In genomic region chr7:16345979-16346958, GRCh38 we compare ENCODE assay signal across 11 cellular contexts.
DNase-seq lines count a peak whose midpoint lies in the region; ATAC-seq and TF ChIP-seq lines count a peak whose summit lies in the region.
"Had no signal": no experiment of that assay in that cellular context is flagged by ENCODE, and none has a peak within 500 bp of the region (broad histone marks: within the 10 kb centered on the region; RNA-seq: fewer than 3 reads in every experiment).

No MANE protein-coding gene starts in this region.

- no peak overlapping the region for H2AFZ ChIP-seq in GM23338

- no peaks in the 10 kb centered on the region for H3F3A ChIP-seq in GM23338 (replicated peaks; ENCODE audit: low read depth)

- no peaks in the 10 kb centered on the region for H4K20me1 ChIP-seq in GM23338 (replicated peaks; ENCODE audit: insufficient read depth)

- 0 out of 2 replicates have a peak, but pooled peaks cover 6% of the 10 kb centered on the region for H3K9me2 ChIP-seq in GM23338 (ENCODE audit: insufficient read depth)

- H3K27ac ChIP-seq in CD8-positive, alpha-beta memory T cell (ENCODE audit: low read depth, low read length), result no peak overlapping the region
- H3K27ac ChIP-seq in GM23338 (ENCODE audit: low read depth), result no peak overlapping the region
- H3K27ac ChIP-seq: upper lobe of left lung had no signal

- CTCF ChIA-PET in CD8-positive, alpha-beta memory T cell (lab: Charles Lee), result no interaction called here

- ATAC-seq in GM23338, result no peak
- ATAC-seq: naive thymus-derived CD8-positive, alpha-beta T cell had no signal

- peaks cover 16 to 27% (median 19%) of the 10 kb centered on the region in 3 donors for H3K4me1 Mint-ChIP-seq in CD8-positive, alpha-beta memory T cell
- no peaks in the 10 kb centered on the region for H3K4me1 Mint-ChIP-seq in GM23338

- H3K36me3 ChIP-seq in CD8-positive, alpha-beta memory T cell (ENCODE audit: insufficient read depth, low read length), result no peaks in the 10 kb centered on the region
- no peaks in the 10 kb centered on the region for H3K36me3 ChIP-seq in GM23338 (ENCODE audit: insufficient read depth)
- H3K36me3 ChIP-seq: upper lobe of left lung had no signal

- POLR2A ChIA-PET in CD8-positive, alpha-beta memory T cell (lab: Charles Lee), result interaction anchor here (1.0 kb wide), 1 partner anchor 74 kb away, joined by 5 read pairs; no protein-coding TSS in a partner anchor

- no peaks in the 10 kb centered on the region for H3K79me2 ChIP-seq in GM23338 (replicated peaks; ENCODE audit: insufficient read depth)

- H3K27ac Mint-ChIP-seq in CD8-positive, alpha-beta memory T cell, result peak overlapping the region in 1 of 8 donors; percentile 4
- no peak overlapping the region for H3K27ac Mint-ChIP-seq in GM23338
- H3K27ac Mint-ChIP-seq: activated naive CD8-positive, alpha-beta T cell treated with anti-CD3 and anti-CD28 coated beads, Interleukin-2, amount 10 ng/mL, durations not matched to agents 7 days and 5 days had no signal

- H3K9me3 Mint-ChIP-seq in CD8-positive, alpha-beta memory T cell, result peaks cover 9 to 32% (median 26%) of the 10 kb centered on the region in 5 donors
- peaks cover 6% of the 10 kb centered on the region; the same call in 2 of the 3 replicates for H3K9me3 Mint-ChIP-seq in GM23338

- peak overlapping the region in 4 of 7 donors; percentile 2 to 46 (median 16) for H3K4me3 Mint-ChIP-seq in CD8-positive, alpha-beta memory T cell
- no peak overlapping the region for H3K4me3 Mint-ChIP-seq in GM23338
- H3K4me3 Mint-ChIP-seq: activated naive CD8-positive, alpha-beta T cell treated with anti-CD3 and anti-CD28 coated beads, Interleukin-2, amount 10 ng/mL, durations not matched to agents 7 days and 5 days had no signal

- no peak for TF ChIP-seq CTCF in GM23338 (conservative IDR thresholded peaks at IDR 0.05; ENCODE audit: low read depth in 2 of 2)

- peaks cover 17% of the 10 kb centered on the region for H3K4me1 ChIP-seq in CD8-positive, alpha-beta memory T cell (ENCODE audit: insufficient read depth, low read length)
- H3K4me1 ChIP-seq in GM23338 (ENCODE audit: insufficient read depth), result no peaks in the 10 kb centered on the region

- no peaks in the 10 kb centered on the region for H3K9me3 ChIP-seq in CD8-positive, alpha-beta memory T cell (ENCODE audit: low read length)

- H3K4me2 ChIP-seq in GM23338, result no peak overlapping the region

- peaks cover 2 to 5% (median 5%) of the 10 kb centered on the region in 3 donors for H3K36me3 Mint-ChIP-seq in CD8-positive, alpha-beta memory T cell
- 0 out of 3 replicates have a peak, but pooled peaks cover 3% of the 10 kb centered on the region for H3K36me3 Mint-ChIP-seq in GM23338 (ENCODE audit: low read depth)

- H3K4me3 ChIP-seq in CD8-positive, alpha-beta memory T cell (ENCODE audit: low read length), result no peak overlapping the region
- no peak overlapping the region for H3K4me3 ChIP-seq in GM23338
- H3K4me3 ChIP-seq: upper lobe of left lung had no signal

- DNase-seq in CD8-positive, alpha-beta memory T cell, result peak in 1 of 5 donors; percentile 19
- DNase-seq in GM23338 (ENCODE audit: low spot score) (peak; percentile 3), NCI-H226 (peak; percentile 96), foreskin melanocyte (peak; percentile 30), NCI-H82 treated with DMSO at 0.1 percent for 48 hours (lab: John Stamatoyannopoulos, UW; ENCODE audit: unreplicated experiment) (no peak), ecto neural progenitor cell (ENCODE audit: low spot score) (no peak), GM19240 (ENCODE audit: insufficient read length, low spot score) (no peak)
- DNase-seq in stimulated activated naive CD4-positive, alpha-beta T cell (lab: John Stamatoyannopoulos, UW), result no peak
- DNase-seq: activated naive CD8-positive, alpha-beta T cell treated with anti-CD3 and anti-CD28 coated beads, Interleukin-2, amount 10 ng/mL, durations not matched to agents 7 days and 5 days; upper lobe of left lung had no signal

- no peaks in the 10 kb centered on the region for H3K27me3 Mint-ChIP-seq in CD8-positive, alpha-beta memory T cell
- H3K27me3 Mint-ChIP-seq in GM23338 (ENCODE audit: insufficient read depth, low read depth, poor library complexity), result no peaks in the 10 kb centered on the region
- H3K27me3 Mint-ChIP-seq: activated naive CD8-positive, alpha-beta T cell treated with anti-CD3 and anti-CD28 coated beads, Interleukin-2, amount 10 ng/mL, durations not matched to agents 7 days and 5 days had no signal

- no peaks in the 10 kb centered on the region for H3K27me3 ChIP-seq in CD8-positive, alpha-beta memory T cell (ENCODE audit: insufficient read depth, low read length, poor library complexity, severe bottlenecking)
- no peaks in the 10 kb centered on the region for H3K27me3 ChIP-seq in GM23338 (ENCODE audit: insufficient read depth)
- H3K27me3 ChIP-seq: upper lobe of left lung had no signal

TF ChIP-seq in GM23338, 12 proteins besides CTCF, POLR2A, EP300 and RAD21 (continues in another document):
- TF ChIP-seq, protein P1, sequence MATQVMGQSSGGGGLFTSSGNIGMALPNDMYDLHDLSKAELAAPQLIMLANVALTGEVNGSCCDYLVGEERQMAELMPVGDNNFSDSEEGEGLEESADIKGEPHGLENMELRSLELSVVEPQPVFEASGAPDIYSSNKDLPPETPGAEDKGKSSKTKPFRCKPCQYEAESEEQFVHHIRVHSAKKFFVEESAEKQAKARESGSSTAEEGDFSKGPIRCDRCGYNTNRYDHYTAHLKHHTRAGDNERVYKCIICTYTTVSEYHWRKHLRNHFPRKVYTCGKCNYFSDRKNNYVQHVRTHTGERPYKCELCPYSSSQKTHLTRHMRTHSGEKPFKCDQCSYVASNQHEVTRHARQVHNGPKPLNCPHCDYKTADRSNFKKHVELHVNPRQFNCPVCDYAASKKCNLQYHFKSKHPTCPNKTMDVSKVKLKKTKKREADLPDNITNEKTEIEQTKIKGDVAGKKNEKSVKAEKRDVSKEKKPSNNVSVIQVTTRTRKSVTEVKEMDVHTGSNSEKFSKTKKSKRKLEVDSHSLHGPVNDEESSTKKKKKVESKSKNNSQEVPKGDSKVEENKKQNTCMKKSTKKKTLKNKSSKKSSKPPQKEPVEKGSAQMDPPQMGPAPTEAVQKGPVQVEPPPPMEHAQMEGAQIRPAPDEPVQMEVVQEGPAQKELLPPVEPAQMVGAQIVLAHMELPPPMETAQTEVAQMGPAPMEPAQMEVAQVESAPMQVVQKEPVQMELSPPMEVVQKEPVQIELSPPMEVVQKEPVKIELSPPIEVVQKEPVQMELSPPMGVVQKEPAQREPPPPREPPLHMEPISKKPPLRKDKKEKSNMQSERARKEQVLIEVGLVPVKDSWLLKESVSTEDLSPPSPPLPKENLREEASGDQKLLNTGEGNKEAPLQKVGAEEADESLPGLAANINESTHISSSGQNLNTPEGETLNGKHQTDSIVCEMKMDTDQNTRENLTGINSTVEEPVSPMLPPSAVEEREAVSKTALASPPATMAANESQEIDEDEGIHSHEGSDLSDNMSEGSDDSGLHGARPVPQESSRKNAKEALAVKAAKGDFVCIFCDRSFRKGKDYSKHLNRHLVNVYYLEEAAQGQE (IDR thresholded peaks at IDR 0.05; ENCODE audit: unreplicated experiment), result no peak
- no peak for TF ChIP-seq ZNF331 (CRISPR knock-in tag; IDR thresholded peaks at IDR 0.05; ENCODE audit: low read depth)
- TF ChIP-seq ZNF114 (CRISPR knock-in tag; IDR thresholded peaks at IDR 0.05), result no peak
- TF ChIP-seq ETS1 (IDR thresholded peaks at IDR 0.05), result no peak
- no peak for TF ChIP-seq POLR2AphosphoS5 (IDR thresholded peaks at IDR 0.05; ENCODE audit: low read depth)
- TF ChIP-seq CREB1 (CRISPR knock-in tag; IDR thresholded peaks at IDR 0.05; ENCODE audit: low read depth), result no peak
- TF ChIP-seq JUNB (IDR thresholded peaks at IDR 0.05; ENCODE audit: unreplicated experiment), result no peak
- TF ChIP-seq STAT1 (IDR thresholded peaks at IDR 0.05; ENCODE audit: unreplicated experiment), result no peak
- TF ChIP-seq NANOG (IDR thresholded peaks at IDR 0.05; ENCODE audit: borderline replicate concordance), result no peak

Comparison
In these comparisons a context has a peak if more than half of its experiments do, and no peak if none do; other contexts are left out.
1. DNase-seq: peak in GM23338 (single experiment), NCI-H226 (single experiment) and foreskin melanocyte (single experiment); none in NCI-H82 treated with DMSO at 0.1 percent for 48 hours (single experiment), stimulated activated naive CD4-positive, alpha-beta T cell (0 of 6), ecto neural progenitor cell (single experiment) and GM19240 (single experiment).